In the genomic region with DNA sequence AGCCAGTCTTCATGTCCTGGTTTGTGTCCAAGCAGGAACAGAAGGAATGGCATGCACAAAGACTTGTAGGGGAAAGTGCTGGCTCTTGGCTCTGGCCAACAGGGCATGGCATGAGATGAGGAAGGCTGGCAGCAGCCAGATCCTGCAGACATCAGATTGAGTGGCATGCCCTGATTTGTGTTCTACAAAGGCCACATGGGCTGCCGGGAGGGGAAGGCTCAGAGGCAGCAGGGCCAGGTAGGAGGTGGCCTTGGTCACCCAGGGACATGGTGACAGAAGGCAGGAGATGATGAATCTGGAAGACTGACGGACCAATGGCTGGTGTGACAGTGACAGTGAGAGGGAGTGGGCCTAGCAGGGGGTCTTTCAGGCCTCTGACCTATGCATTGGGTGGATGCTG, we compare ENCODE assay signal across 16 cellular contexts. TPM values are rescaled to one million over a fixed set of nuclear protein-coding genes. Genes with fewer than 3 reads are reported as not detected.
"Had no signal": no experiment of that assay in that cellular context is flagged by ENCODE, and none has a peak within 500 bp of the region (broad histone marks: within the 10 kb centered on the region; RNA-seq: fewer than 3 reads in every experiment).

No MANE protein-coding gene starts in this region.

- H3K4me3 Mint-ChIP-seq: activated naive CD8-positive, alpha-beta T cell treated with anti-CD3 and anti-CD28 coated beads, Interleukin-2, amount 10 ng/mL, durations not matched to agents 7 days and 5 days; nephron; stimulated activated naive CD8-positive, alpha-beta T cell treated with anti-CD3 and anti-CD28 coated beads, Interleukin-15, amount 100 ng/mL, for 72 hours had no signal

- DNase-seq: activated CD4-positive, alpha-beta T cell treated with anti-CD3 and anti-CD28 coated beads for 4 hours; activated naive CD8-positive, alpha-beta T cell treated with anti-CD3 and anti-CD28 coated beads, Interleukin-2, amount 10 ng/mL, durations not matched to agents 7 days and 5 days; activated T-cell treated with anti-CD3 and anti-CD28 coated beads for 4 hours; anterior cingulate cortex; effector CD4-positive, alpha-beta T cell; gastrocnemius medialis; heart right ventricle; stimulated activated CD4-positive, alpha-beta T cell treated with anti-CD3 and anti-CD28 coated beads, Interleukin-2, amount 100 ng/mL, for 48 hours; stimulated activated naive CD8-positive, alpha-beta T cell treated with anti-CD3 and anti-CD28 coated beads, Interleukin-15, amount 100 ng/mL, for 72 hours; uterus; WERI-Rb-1 had no signal

- H3K9me3 Mint-ChIP-seq: activated naive CD8-positive, alpha-beta T cell treated with anti-CD3 and anti-CD28 coated beads, Interleukin-2, amount 10 ng/mL, durations not matched to agents 7 days and 5 days; nephron; stimulated activated naive CD8-positive, alpha-beta T cell treated with anti-CD3 and anti-CD28 coated beads, Interleukin-15, amount 100 ng/mL, for 72 hours had no signal

- H3K27ac Mint-ChIP-seq: activated naive CD8-positive, alpha-beta T cell treated with anti-CD3 and anti-CD28 coated beads, Interleukin-2, amount 10 ng/mL, durations not matched to agents 7 days and 5 days; nephron; stimulated activated naive CD8-positive, alpha-beta T cell treated with anti-CD3 and anti-CD28 coated beads, Interleukin-15, amount 100 ng/mL, for 72 hours had no signal

- H3K4me1 ChIP-seq: gastrocnemius medialis, uterus had no signal

- H3K9me3 ChIP-seq: gastrocnemius medialis, heart right ventricle, thoracic aorta, uterus had no signal

- H3K27me3 Mint-ChIP-seq: activated naive CD8-positive, alpha-beta T cell treated with anti-CD3 and anti-CD28 coated beads, Interleukin-2, amount 10 ng/mL, durations not matched to agents 7 days and 5 days; stimulated activated naive CD8-positive, alpha-beta T cell treated with anti-CD3 and anti-CD28 coated beads, Interleukin-15, amount 100 ng/mL, for 72 hours had no signal

- FAIRE-seq: bronchial epithelial cell, islet of Langerhans had no signal

- H3K36me3 ChIP-seq: gastrocnemius medialis, heart right ventricle, thoracic aorta, uterus, WERI-Rb-1 had no signal

- ATAC-seq: gastrocnemius medialis; heart right ventricle; stimulated activated naive CD8-positive, alpha-beta T cell treated with anti-CD3 and anti-CD28 coated beads, Interleukin-15, amount 100 ng/mL, for 72 hours had no signal

- H3K27ac ChIP-seq: coronary artery, gastrocnemius medialis, heart right ventricle, thoracic aorta, uterus, WERI-Rb-1 had no signal

- H3K4me3 ChIP-seq: coronary artery, gastrocnemius medialis, heart right ventricle, thoracic aorta, uterus had no signal

- H3K27me3 ChIP-seq: gastrocnemius medialis, uterus had no signal

RNA-seq across cellular contexts. Expression of a gene that starts 33.7 kb away (rescaled TPM):
- total RNA-seq: bronchial epithelial cell had no signal
